10 cellular contexts compared by ENCODE assay signal in genomic region chr2:221104391-221104811, GRCh38.
DNase-seq lines count a peak whose midpoint lies in the region; ATAC-seq, FAIRE-seq and TF ChIP-seq lines count a peak whose summit lies in the region.
"Had no signal": no experiment of that assay in that cellular context is flagged by ENCODE, and none has a peak within 500 bp of the region (broad histone marks: within the 10 kb centered on the region; RNA-seq: fewer than 3 reads in every experiment).

No MANE protein-coding gene starts in this region.

- H4K20me1 ChIP-seq in fibroblast of lung (ENCODE audit: control insufficient read depth, extremely low read depth, insufficient read depth, low read length) = no peaks in the 10 kb centered on the region

- no peaks in the 10 kb centered on the region for H3K27me3 Mint-ChIP-seq in T-helper 2 cell treated with Interferon-gamma antibody and Interleukin-4, amounts not matched to agents 5 μg/mL and 100 μg/mL, for 36 hours (ENCODE audit: low read depth)

- peak overlapping the region; percentile 10 for H3K27ac ChIP-seq in fibroblast of lung (ENCODE audit: insufficient read depth, low read length)
- H3K27ac ChIP-seq: neutrophil had no signal

- H2AFZ ChIP-seq in fibroblast of lung (ENCODE audit: low read length) = peak overlapping the region; percentile 72

- no peaks in the 10 kb centered on the region for H3K9me3 Mint-ChIP-seq in T-helper 2 cell treated with Interferon-gamma antibody and Interleukin-4, amounts not matched to agents 5 μg/mL and 100 μg/mL, for 36 hours

- ATAC-seq in GM21717 (IDR thresholded peaks at IDR 0.05; ENCODE audit: unreplicated experiment) (no peak), GM19351 (IDR thresholded peaks at IDR 0.05; ENCODE audit: unreplicated experiment) (no peak)

- no peak overlapping the region for H3K27ac Mint-ChIP-seq in T-helper 2 cell treated with Interferon-gamma antibody and Interleukin-4, amounts not matched to agents 5 μg/mL and 100 μg/mL, for 36 hours

- H3K4me3 ChIP-seq in fibroblast of lung (replicated peaks in 1 of 4; ENCODE audit: control extremely low read depth in 1 of 4, insufficient read depth in 1 of 4, low read depth in 3 of 4, low read length in 4 of 4) = no peak overlapping the region

- no peak for FAIRE-seq in H54 (lab: Jason Lieb, UNC)
- FAIRE-seq: GM18507 had no signal

- H3K36me3 Mint-ChIP-seq in T-helper 2 cell treated with Interferon-gamma antibody and Interleukin-4, amounts not matched to agents 5 μg/mL and 100 μg/mL, for 36 hours (ENCODE audit: low read depth) = no peaks in the 10 kb centered on the region

- DNase-seq in DMS153 (lab: John Stamatoyannopoulos, UW) = peak; percentile 47
- peak; percentile 51 for DNase-seq in NCI-H2171 (lab: John Stamatoyannopoulos, UW)
- peak; percentile 62 to 73 for DNase-seq in fibroblast of lung (ENCODE audit: low read depth in 2 of 2)
- peak; percentile 47 for DNase-seq in occipital lobe (lab: John Stamatoyannopoulos, UW)
- DNase-seq in H54 (ENCODE audit: insufficient read length, low spot score) = no peak
- DNase-seq in T-helper 2 cell treated with Interferon-gamma antibody and Interleukin-4, amounts not matched to agents 5 μg/mL and 100 μg/mL, for 36 hours (ENCODE audit: low spot score) = no peak

- H3K4me1 ChIP-seq in fibroblast of lung (ENCODE audit: control insufficient read depth, extremely low read depth, insufficient read depth, low read length) = peaks cover 3% of the 10 kb centered on the region

- no peak for TF ChIP-seq POLR2A in H54 (IDR thresholded peaks at IDR 0.05; ENCODE audit: low read depth, low read length)

- no peaks in the 10 kb centered on the region for H3K27me3 ChIP-seq in fibroblast of lung (ENCODE audit: control insufficient read depth, insufficient read depth, low read length)
- H3K27me3 ChIP-seq: neutrophil had no signal

- H3K4me1 Mint-ChIP-seq in T-helper 2 cell treated with Interferon-gamma antibody and Interleukin-4, amounts not matched to agents 5 μg/mL and 100 μg/mL, for 36 hours (ENCODE audit: low read depth) = peaks cover 7% of the 10 kb centered on the region

- H3K4me2 ChIP-seq in fibroblast of lung (ENCODE audit: extremely low read depth, insufficient read depth, low read length) = peak overlapping the region; percentile 75

- no peaks in the 10 kb centered on the region for H3K9me3 ChIP-seq in fibroblast of lung (ENCODE audit: control insufficient read depth, insufficient read depth, low read depth, low read length)
- H3K9me3 ChIP-seq: neutrophil had no signal

- H3K36me3 ChIP-seq in fibroblast of lung (ENCODE audit: control insufficient read depth, insufficient read depth, low read length) = no peaks in the 10 kb centered on the region
- H3K36me3 ChIP-seq: neutrophil had no signal

- TF ChIP-seq CTCF in fibroblast of lung (conservative IDR thresholded peaks at IDR 0.05 in 1 of 2, IDR thresholded peaks at IDR 0.05 in 1 of 2; ENCODE audit: low read depth in 1 of 2, low read length in 2 of 2) = peak in 1 of 2 donors; percentile 37

- H3K9ac ChIP-seq in fibroblast of lung (ENCODE audit: insufficient read depth, low read length) = no peak overlapping the region

- no peak overlapping the region for H3K4me3 Mint-ChIP-seq in T-helper 2 cell treated with Interferon-gamma antibody and Interleukin-4, amounts not matched to agents 5 μg/mL and 100 μg/mL, for 36 hours

- no peaks in the 10 kb centered on the region for H3K79me2 ChIP-seq in fibroblast of lung (ENCODE audit: control insufficient read depth, insufficient read depth, low read length)

Comparison
In these comparisons a context has a peak if more than half of its experiments do, and no peak if none do; other contexts are left out.
1. DNase-seq: peak in DMS153 (single experiment), NCI-H2171 (single experiment), fibroblast of lung (2 of 2) and occipital lobe (single experiment); none in H54 (single experiment) and T-helper 2 cell treated with Interferon-gamma antibody and Interleukin-4, amounts not matched to agents 5 μg/mL and 100 μg/mL, for 36 hours (single experiment).